Comparison of ENCODE assay signal across 25 cellular contexts in genomic region chr11:110472858-110473257, GRCh38. TPM values are rescaled to one million over a fixed set of nuclear protein-coding genes. Genes with fewer than 3 reads are reported as not detected.
DNase-seq lines count a peak whose midpoint lies in the region; ATAC-seq and TF ChIP-seq lines count a peak whose summit lies in the region.
"Had no signal": no experiment of that assay in that cellular context is flagged by ENCODE, and none has a peak within 500 bp of the region (broad histone marks: within the 10 kb centered on the region; RNA-seq: fewer than 3 reads in every experiment).

No MANE protein-coding gene starts in this region.

- no peak overlapping the region for H3K27ac Mint-ChIP-seq in WTC11
- H3K27ac Mint-ChIP-seq in osteocyte (ENCODE audit: unreplicated experiment), result no peak overlapping the region
- H3K27ac Mint-ChIP-seq: activated B cell treated with CpG ODN at 0.5 μM for 24 hours; activated CD8-positive, alpha-beta T cell treated with anti-CD3 and anti-CD28 coated beads for 36 hours; activated naive CD4-positive, alpha-beta T cell treated with anti-CD3 and anti-CD28 coated beads, Interleukin-2, amount 50 U/mL, for 24 hours had no signal

- H3K9me3 Mint-ChIP-seq in WTC11, result peaks cover 4% of the 10 kb centered on the region
- peaks cover 3% of the 10 kb centered on the region for H3K9me3 Mint-ChIP-seq in osteocyte (ENCODE audit: unreplicated experiment)
- H3K9me3 Mint-ChIP-seq: activated B cell treated with CpG ODN at 0.5 μM for 24 hours; activated CD8-positive, alpha-beta T cell treated with anti-CD3 and anti-CD28 coated beads for 36 hours; activated naive CD4-positive, alpha-beta T cell treated with anti-CD3 and anti-CD28 coated beads, Interleukin-2, amount 50 U/mL, for 24 hours; activated T-cell treated with anti-CD3 and anti-CD28 coated beads, Interleukin-2, amount 50 U/mL, for 4 hours had no signal

- H3K9me3 ChIP-seq in WERI-Rb-1 (ENCODE audit: severe bottlenecking), result no peaks in the 10 kb centered on the region
- H3K9me3 ChIP-seq: BLaER1, HAP-1, left lung, tibial artery had no signal

- CTCF ChIA-PET in WTC11 (lab: Charles Lee), result interaction anchor here (1.2 kb wide), 1 partner anchor 62 kb away, joined by 4 read pairs; no protein-coding TSS in a partner anchor

- DNase-seq in HS-5 (ENCODE audit: low read depth) (peak; percentile 24), WTC11 (ENCODE audit: low spot score) (no peak), fibroblast of mammary gland (ENCODE audit: low read depth) (peak; percentile 50), WERI-Rb-1 (no peak), osteocyte (ENCODE audit: extremely low spot score, unreplicated experiment) (no peak), superior temporal gyrus (ENCODE audit: extremely low spot score) (no peak), NAMALWA (ENCODE audit: low spot score) (no peak)
- DNase-seq: activated B cell treated with CpG ODN at 0.5 μM for 24 hours; activated CD8-positive, alpha-beta T cell treated with anti-CD3 and anti-CD28 coated beads for 36 hours; activated T-cell treated with anti-CD3 and anti-CD28 coated beads, Interleukin-2, amount 50 U/mL, for 4 hours; cortex of kidney; GF-D8; Karpas-422; left lung; NCI-H1417 treated with DMSO at 0.1 percent for 48 hours; NCI-H526; SHP77; stimulated activated CD4-positive, alpha-beta T cell treated with anti-CD3 and anti-CD28 coated beads, Interleukin-1b, Interleukin-23, amount 100 ng/mL, for 48 hours; stimulated activated naive CD4-positive, alpha-beta T cell; T-helper 2 cell; tibial artery had no signal

- no peak for ATAC-seq in WTC11
- ATAC-seq: activated CD8-positive, alpha-beta T cell treated with anti-CD3 and anti-CD28 coated beads for 36 hours; activated T-cell treated with anti-CD3 and anti-CD28 coated beads, Interleukin-2, amount 50 U/mL, for 4 hours; left lung had no signal

- H3K4me3 ChIP-seq in fibroblast of mammary gland (ENCODE audit: control insufficient read depth, low read depth, low read length), result no peak overlapping the region
- H3K4me3 ChIP-seq in WERI-Rb-1 (ENCODE audit: low read depth, low read length), result no peak overlapping the region
- H3K4me3 ChIP-seq: BLaER1, HAP-1, left lung, tibial artery had no signal

- H3K27me3 Mint-ChIP-seq in WTC11 (ENCODE audit: low read depth), result no peaks in the 10 kb centered on the region
- H3K27me3 Mint-ChIP-seq in osteocyte (ENCODE audit: unreplicated experiment), result no peaks in the 10 kb centered on the region
- H3K27me3 Mint-ChIP-seq: activated B cell treated with CpG ODN at 0.5 μM for 24 hours; activated CD8-positive, alpha-beta T cell treated with anti-CD3 and anti-CD28 coated beads for 36 hours; activated naive CD4-positive, alpha-beta T cell treated with anti-CD3 and anti-CD28 coated beads, Interleukin-2, amount 50 U/mL, for 24 hours; progenitor cell of endocrine pancreas had no signal

- H3K4me3 Mint-ChIP-seq in WTC11 (no peak overlapping the region), osteocyte (ENCODE audit: unreplicated experiment) (no peak overlapping the region)
- H3K4me3 Mint-ChIP-seq: activated B cell treated with CpG ODN at 0.5 μM for 24 hours; activated CD8-positive, alpha-beta T cell treated with anti-CD3 and anti-CD28 coated beads for 36 hours; activated naive CD4-positive, alpha-beta T cell treated with anti-CD3 and anti-CD28 coated beads, Interleukin-2, amount 50 U/mL, for 24 hours; activated T-cell treated with anti-CD3 and anti-CD28 coated beads, Interleukin-2, amount 50 U/mL, for 4 hours had no signal

- H3K36me3 ChIP-seq in WERI-Rb-1, result no peaks in the 10 kb centered on the region
- H3K36me3 ChIP-seq: HAP-1, left lung had no signal

- H3K36me3 Mint-ChIP-seq in WTC11 (peaks cover 3% of the 10 kb centered on the region; the same call in 1 of the 2 replicates), osteocyte (ENCODE audit: unreplicated experiment) (peaks cover 2% of the 10 kb centered on the region)
- H3K36me3 Mint-ChIP-seq: activated naive CD4-positive, alpha-beta T cell treated with anti-CD3 and anti-CD28 coated beads, Interleukin-2, amount 50 U/mL, for 24 hours had no signal

- no peak overlapping the region for H3K27ac ChIP-seq in WERI-Rb-1
- H3K27ac ChIP-seq: BLaER1, left lung, tibial artery had no signal

- POLR2A ChIA-PET in WTC11 (lab: Charles Lee), result no interaction called here

- H3K27me3 ChIP-seq in WERI-Rb-1 (ENCODE audit: insufficient read depth, low read depth, severe bottlenecking), result no peaks in the 10 kb centered on the region
- H3K27me3 ChIP-seq: BLaER1, left lung, tibial artery had no signal

- H3K4me1 Mint-ChIP-seq in WTC11 (peaks cover 21% of the 10 kb centered on the region), osteocyte (ENCODE audit: unreplicated experiment) (peaks cover 17% of the 10 kb centered on the region)
- H3K4me1 Mint-ChIP-seq: activated B cell treated with CpG ODN at 0.5 μM for 24 hours; activated naive CD4-positive, alpha-beta T cell treated with anti-CD3 and anti-CD28 coated beads, Interleukin-2, amount 50 U/mL, for 24 hours had no signal

- TF ChIP-seq CTCF in WTC11 (IDR thresholded peaks at IDR 0.05) (no peak), fibroblast of mammary gland (conservative IDR thresholded peaks at IDR 0.05; ENCODE audit: control insufficient read depth, insufficient read depth, low read depth, low read length) (no peak), WERI-Rb-1 (IDR thresholded peaks at IDR 0.05; ENCODE audit: low read depth, low read length) (no peak), osteocyte (IDR thresholded peaks at IDR 0.05) (no peak)

TF ChIP-seq in WTC11, 78 proteins besides CTCF, POLR2A, EP300 and RAD21:
- no peak for TF ChIP-seq ZNF425 (CRISPR knock-in tag; conservative IDR thresholded peaks at IDR 0.05)
- no peak for TF ChIP-seq HMGA2 (CRISPR knock-in tag; IDR thresholded peaks at IDR 0.05)
- TF ChIP-seq ZNF121 (CRISPR knock-in tag; IDR thresholded peaks at IDR 0.05), result 0 out of 2 replicates have a peak, but pooled peaks have one; percentile 4
- no peak for TF ChIP-seq FOXK1 (CRISPR knock-in tag; IDR thresholded peaks at IDR 0.05)
- TF ChIP-seq, protein P1, sequence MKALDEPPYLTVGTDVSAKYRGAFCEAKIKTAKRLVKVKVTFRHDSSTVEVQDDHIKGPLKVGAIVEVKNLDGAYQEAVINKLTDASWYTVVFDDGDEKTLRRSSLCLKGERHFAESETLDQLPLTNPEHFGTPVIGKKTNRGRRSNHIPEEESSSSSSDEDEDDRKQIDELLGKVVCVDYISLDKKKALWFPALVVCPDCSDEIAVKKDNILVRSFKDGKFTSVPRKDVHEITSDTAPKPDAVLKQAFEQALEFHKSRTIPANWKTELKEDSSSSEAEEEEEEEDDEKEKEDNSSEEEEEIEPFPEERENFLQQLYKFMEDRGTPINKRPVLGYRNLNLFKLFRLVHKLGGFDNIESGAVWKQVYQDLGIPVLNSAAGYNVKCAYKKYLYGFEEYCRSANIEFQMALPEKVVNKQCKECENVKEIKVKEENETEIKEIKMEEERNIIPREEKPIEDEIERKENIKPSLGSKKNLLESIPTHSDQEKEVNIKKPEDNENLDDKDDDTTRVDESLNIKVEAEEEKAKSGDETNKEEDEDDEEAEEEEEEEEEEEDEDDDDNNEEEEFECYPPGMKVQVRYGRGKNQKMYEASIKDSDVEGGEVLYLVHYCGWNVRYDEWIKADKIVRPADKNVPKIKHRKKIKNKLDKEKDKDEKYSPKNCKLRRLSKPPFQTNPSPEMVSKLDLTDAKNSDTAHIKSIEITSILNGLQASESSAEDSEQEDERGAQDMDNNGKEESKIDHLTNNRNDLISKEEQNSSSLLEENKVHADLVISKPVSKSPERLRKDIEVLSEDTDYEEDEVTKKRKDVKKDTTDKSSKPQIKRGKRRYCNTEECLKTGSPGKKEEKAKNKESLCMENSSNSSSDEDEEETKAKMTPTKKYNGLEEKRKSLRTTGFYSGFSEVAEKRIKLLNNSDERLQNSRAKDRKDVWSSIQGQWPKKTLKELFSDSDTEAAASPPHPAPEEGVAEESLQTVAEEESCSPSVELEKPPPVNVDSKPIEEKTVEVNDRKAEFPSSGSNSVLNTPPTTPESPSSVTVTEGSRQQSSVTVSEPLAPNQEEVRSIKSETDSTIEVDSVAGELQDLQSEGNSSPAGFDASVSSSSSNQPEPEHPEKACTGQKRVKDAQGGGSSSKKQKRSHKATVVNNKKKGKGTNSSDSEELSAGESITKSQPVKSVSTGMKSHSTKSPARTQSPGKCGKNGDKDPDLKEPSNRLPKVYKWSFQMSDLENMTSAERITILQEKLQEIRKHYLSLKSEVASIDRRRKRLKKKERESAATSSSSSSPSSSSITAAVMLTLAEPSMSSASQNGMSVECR (CRISPR knock-in tag; IDR thresholded peaks at IDR 0.05; ENCODE audit: borderline replicate concordance), result no peak
- no peak for TF ChIP-seq GRHL2 (CRISPR knock-in tag; IDR thresholded peaks at IDR 0.05; ENCODE audit: insufficient replicate concordance, severe bottlenecking)
- TF ChIP-seq NFATC4 (CRISPR knock-in tag; IDR thresholded peaks at IDR 0.05), result no peak
- no peak for TF ChIP-seq ELF4 (CRISPR knock-in tag; IDR thresholded peaks at IDR 0.05; ENCODE audit: low read depth)

RNA-seq across cellular contexts. Expression of gene FDX1, which starts 43.1 kb away (rescaled TPM):
- 9.3 to 9.9 TPM (median 9.6 TPM) in 3 replicates for total RNA-seq in WTC11 (2021)
- total RNA-seq in osteocyte, result 6.3 and 7.1 TPM in 2 replicates

Comparison
In these comparisons a context has a peak if more than half of its experiments do, and no peak if none do; other contexts are left out.
1. DNase-seq: peak in HS-5 (single experiment) and fibroblast of mammary gland (single experiment); none in WTC11 (single experiment), WERI-Rb-1 (single experiment), osteocyte (single experiment), superior temporal gyrus (single experiment) and NAMALWA (single experiment).